ENCODE assay signal across 1 cellular context in genomic region chr16:7871371-7871770, GRCh38.
TF ChIP-seq lines count a peak whose summit lies in the region.

No MANE protein-coding gene starts in this region.

TF ChIP-seq in HepG2, 621 proteins besides CTCF, POLR2A, EP300 and RAD21 (continued from another document):
- TF ChIP-seq TFDP1 (CRISPR knock-in tag; IDR thresholded peaks at IDR 0.05; ENCODE audit: borderline replicate concordance) (no peak), HIC2 (CRISPR knock-in tag; IDR thresholded peaks at IDR 0.05; ENCODE audit: low read depth) (no peak), ZNF3 (CRISPR knock-in tag; IDR thresholded peaks at IDR 0.05) (no peak), ZNF274 (CRISPR knock-in tag; IDR thresholded peaks at IDR 0.05) (no peak), ZGPAT (CRISPR knock-in tag; IDR thresholded peaks at IDR 0.05) (no peak), STAT5B (CRISPR knock-in tag; IDR thresholded peaks at IDR 0.05) (no peak), HNRNPLL (IDR thresholded peaks at IDR 0.05; ENCODE audit: low read depth, low read length, poor library complexity, severe bottlenecking) (no peak), ZNF512 (CRISPR knock-in tag; IDR thresholded peaks at IDR 0.05) (no peak)
